20 cellular contexts compared by ENCODE assay signal in genomic region chr1:109630881-109631512, GRCh38. TPM values are rescaled to one million over a fixed set of nuclear protein-coding genes. Genes with fewer than 3 reads are reported as not detected.
DNase-seq lines count a peak whose midpoint lies in the region; ATAC-seq and TF ChIP-seq lines count a peak whose summit lies in the region.
"Had no signal": no experiment of that assay in that cellular context is flagged by ENCODE, and none has a peak within 500 bp of the region (broad histone marks: within the 10 kb centered on the region; RNA-seq: fewer than 3 reads in every experiment).

No MANE protein-coding gene starts in this region.

- DNase-seq in HAP-1 (ENCODE audit: low spot score in 2 of 2) (peak; percentile 1 to 5), neuronal stem cell (ENCODE audit: low spot score) (no peak), medulla oblongata (ENCODE audit: extremely low spot score) (no peak), COR-L47 (lab: John Stamatoyannopoulos, UW) (no peak), MV-4-11 (lab: John Stamatoyannopoulos, UW) (no peak)
- DNase-seq: aorta; central memory CD4-positive, alpha-beta T cell; DMS79 treated with DMSO at 0.1 percent for 48 hours; Kasumi-1; lower lobe of right lung; NCI-H146; NCI-H446; stimulated activated CD4-positive, alpha-beta T cell treated with anti-CD3 and anti-CD28 coated beads, Interleukin-1b, Interleukin-23, amount 100 ng/mL, for 48 hours had no signal

- H3K4me3 ChIP-seq in HAP-1 (no peak overlapping the region), neuronal stem cell (ENCODE audit: low read length in 2 of 2) (no peak overlapping the region)
- H3K4me3 ChIP-seq: lower lobe of right lung, mucosa of descending colon, ovary, smooth muscle cell had no signal

- H3K27me3 ChIP-seq in HAP-1 (ENCODE audit: low read depth) (no peaks in the 10 kb centered on the region), neuronal stem cell (ENCODE audit: control insufficient read depth in 3 of 3, insufficient read depth in 3 of 3, low read depth in 1 of 3, low read length in 3 of 3) (no peaks in the 10 kb centered on the region)
- H3K27me3 ChIP-seq: ovary had no signal

- H2BK120ac ChIP-seq in neuronal stem cell (ENCODE audit: low read depth, low read length) = no peak overlapping the region

- H3K9ac ChIP-seq in neuronal stem cell (ENCODE audit: low read depth, low read length, poor library complexity) = no peak overlapping the region

- no peaks in the 10 kb centered on the region for H3K4me1 ChIP-seq in HAP-1
- H3K4me1 ChIP-seq in neuronal stem cell (ENCODE audit: control insufficient read depth in 2 of 2, insufficient read depth in 1 of 2, low read depth in 1 of 2, low read length in 2 of 2) = peaks cover 2 to 12% of the 10 kb centered on the region in 2 donors

- H3K27ac ChIP-seq in C4-2B (peak overlapping the region; percentile 63), cingulate gyrus (ENCODE audit: low read depth, low read length) (peak overlapping the region; percentile 63), neuronal stem cell (replicated peaks; ENCODE audit: low read length) (no peak overlapping the region)
- H3K27ac ChIP-seq: HL-60, lower lobe of right lung, ovary had no signal

- WGBS in neuronal stem cell (ENCODE audit: extremely low coverage in 2 of 2, insufficient read length in 2 of 2, insufficient replicate concordance in 1 of 2), 2 donors = no CpG with 5 or more reads among the region's 14 CpGs

- no peak overlapping the region for H4K8ac ChIP-seq in neuronal stem cell (ENCODE audit: low read depth, low read length)

- ATAC-seq in GM21381 (IDR thresholded peaks at IDR 0.05; ENCODE audit: unreplicated experiment) = no peak
- ATAC-seq: mucosa of descending colon had no signal

- no peak overlapping the region for H3K4ac ChIP-seq in neuronal stem cell (ENCODE audit: low read length)

- H3K36me3 ChIP-seq in HAP-1 (replicated peaks) (peaks cover 42% of the 10 kb centered on the region), neuronal stem cell (replicated peaks in 1 of 2; ENCODE audit: control insufficient read depth in 2 of 2, insufficient read depth in 2 of 2, low read length in 2 of 2) (peaks cover 41 to 59% of the 10 kb centered on the region in 2 donors)
- H3K36me3 ChIP-seq: ovary had no signal

- no peak overlapping the region for H2BK15ac ChIP-seq in neuronal stem cell (ENCODE audit: low read length)

- H4K91ac ChIP-seq in neuronal stem cell (ENCODE audit: low read depth, low read length, poor library complexity) = no peak overlapping the region

- H3K23ac ChIP-seq in neuronal stem cell (ENCODE audit: low read depth, low read length, poor library complexity) = no peak overlapping the region

- H3K9me3 ChIP-seq in HAP-1 = no peaks in the 10 kb centered on the region
- no peaks in the 10 kb centered on the region for H3K9me3 ChIP-seq in neuronal stem cell (replicated peaks in 1 of 2; ENCODE audit: control insufficient read depth in 2 of 2, insufficient read depth in 1 of 2, low read depth in 1 of 2, low read length in 2 of 2)
- H3K9me3 ChIP-seq: lower lobe of right lung, mucosa of descending colon, ovary had no signal

- no peak overlapping the region for H3K4me2 ChIP-seq in neuronal stem cell (ENCODE audit: insufficient read depth, low read length, poor library complexity, severe bottlenecking)
- H3K4me2 ChIP-seq: smooth muscle cell had no signal

- peaks cover 1% of the 10 kb centered on the region for H3K79me1 ChIP-seq in neuronal stem cell (ENCODE audit: low read depth, low read length)

- peak overlapping the region; percentile 2 for H3K18ac ChIP-seq in neuronal stem cell (ENCODE audit: low read length)

- peak overlapping the region; percentile 30 for H2AK5ac ChIP-seq in neuronal stem cell (ENCODE audit: low read depth, low read length)

- TF ChIP-seq CTCF in C4-2B (conservative IDR thresholded peaks at IDR 0.05) = no peak

- in situ Hi-C loops in HAP-1 (cut with MboI; ENCODE audit: low sequenced_read_pairs) = no loop called here

- no peak overlapping the region for H2AFZ ChIP-seq in neuronal stem cell (ENCODE audit: low read length)

- no peak overlapping the region for H2BK5ac ChIP-seq in neuronal stem cell (ENCODE audit: low read length)

- no peak overlapping the region for H3K14ac ChIP-seq in neuronal stem cell (ENCODE audit: low read length)

- H2BK12ac ChIP-seq in neuronal stem cell (ENCODE audit: low read length) = no peak overlapping the region

RNA-seq across cellular contexts. Expression of gene AMPD2, which starts 11.4 kb away (rescaled TPM):
- polyA plus RNA-seq in neuronal stem cell (2013, experiment 1 of 2) = 36.2 TPM
- polyA plus RNA-seq in neuronal stem cell (2013, experiment 2 of 2) = 34.6 TPM

RNA-seq across cellular contexts. Expression of gene GNAT2, which starts 11.6 kb away (rescaled TPM):
- polyA plus RNA-seq in neuronal stem cell (2013, experiment 1 of 2) = not detected
- polyA plus RNA-seq in neuronal stem cell (2013, experiment 2 of 2) = not detected
- polyA plus RNA-seq: aorta, ovary, smooth muscle cell had no signal

RNA-seq across cellular contexts. Expression of gene GSTM4, which starts 24.9 kb away (rescaled TPM):
- polyA plus RNA-seq in neuronal stem cell (2013, experiment 1 of 2) = 18.1 TPM
- polyA plus RNA-seq in neuronal stem cell (2013, experiment 2 of 2) = 18.1 TPM

RNA-seq across cellular contexts. Expression of gene GSTM2, which starts 36.9 kb away (rescaled TPM):
- 54.2 TPM for polyA plus RNA-seq in neuronal stem cell (2013, experiment 1 of 2)
- polyA plus RNA-seq in neuronal stem cell (2013, experiment 2 of 2) = 51.8 TPM

RNA-seq across cellular contexts. Expression of gene GSTM1, which starts 56.6 kb away (rescaled TPM):
- polyA plus RNA-seq in neuronal stem cell (2013, experiment 1 of 2) = 54.3 TPM
- 55.1 TPM for polyA plus RNA-seq in neuronal stem cell (2013, experiment 2 of 2)

Comparison
In these comparisons a context has a peak if more than half of its experiments do, and no peak if none do; other contexts are left out.
1. DNase-seq: peak in HAP-1 (2 of 2); none in neuronal stem cell (single experiment), medulla oblongata (single experiment), COR-L47 (single experiment) and MV-4-11 (single experiment).